In the genomic region with DNA sequence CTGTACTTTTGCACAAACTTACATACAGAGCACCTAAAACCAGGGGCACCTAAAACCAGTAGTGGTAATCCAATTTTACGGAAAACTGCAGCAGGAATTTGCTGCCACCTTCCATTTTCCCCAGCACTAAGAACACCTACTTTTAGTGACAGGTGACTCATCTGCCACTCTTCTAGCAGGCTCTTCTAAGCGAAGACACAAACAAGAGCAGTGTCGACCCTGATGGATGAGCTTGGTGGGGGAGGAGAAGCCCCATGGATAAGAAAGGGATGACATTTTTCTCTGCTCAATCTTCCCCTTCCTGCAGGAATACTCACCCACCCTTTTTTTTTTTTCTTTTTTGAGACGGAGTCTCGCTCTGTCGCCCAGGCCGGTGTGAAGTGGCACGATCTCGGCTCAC, we compare ENCODE assay signal across 24 cellular contexts.
"Had no signal": no experiment of that assay in that cellular context is flagged by ENCODE, and none has a peak within 500 bp of the region (broad histone marks: within the 10 kb centered on the region; RNA-seq: fewer than 3 reads in every experiment).

No MANE protein-coding gene starts in this region.

- H3K9me3 ChIP-seq: body of pancreas, left ventricle myocardium inferior, mucosa of descending colon, thoracic aorta, upper lobe of left lung had no signal

- ATAC-seq: activated CD4-positive, CD25-positive, alpha-beta regulatory T cell treated with anti-CD3 and anti-CD28 coated beads, Interleukin-2, amount 50 U/mL, for 24 hours; activated CD8-positive, alpha-beta memory T cell treated with anti-CD3 and anti-CD28 coated beads, Interleukin-2, amount 10 ng/mL, durations not matched to agents 7 days and 5 days; activated naive CD8-positive, alpha-beta T cell treated with anti-CD3 and anti-CD28 coated beads, Interleukin-2, amount 50 U/mL, for 24 hours; body of pancreas; mucosa of descending colon had no signal

- DNase-seq: activated CD4-positive, alpha-beta memory T cell treated with anti-CD3 and anti-CD28 coated beads, Interleukin-2, amount 10 ng/mL, durations not matched to agents 7 days and 5 days; activated CD4-positive, alpha-beta T cell treated with anti-CD3 and anti-CD28 coated beads, Interleukin-2, amount 10 ng/mL, durations not matched to agents 24 days and 14 days; activated CD8-positive, alpha-beta memory T cell treated with anti-CD3 and anti-CD28 coated beads, Interleukin-2, amount 10 ng/mL, durations not matched to agents 7 days and 5 days; activated gamma-delta T cell; activated naive CD4-positive, alpha-beta T cell treated with anti-CD3 and anti-CD28 coated beads, Interleukin-2, amount 50 U/mL, for 16 hours; activated naive CD8-positive, alpha-beta T cell treated with anti-CD3 and anti-CD28 coated beads, Interleukin-2, amount 50 U/mL, for 24 hours; activated T-cell treated with anti-CD3 and anti-CD28 coated beads for 4 hours; body of pancreas; effector CD4-positive, alpha-beta T cell; foreskin melanocyte; glutamatergic neuron; hippocampal formation; left ventricle myocardium inferior; mucosa of descending colon; nephron progenitor cell; occipital lobe; stimulated activated CD4-positive, alpha-beta T cell treated with anti-CD3 and anti-CD28 coated beads, Interleukin-2, amount 100 ng/mL, for 48 hours; stimulated activated CD8-positive, alpha-beta memory T cell treated with anti-CD3 and anti-CD28 coated beads, Interleukin-4, amount 100 ng/mL, for 48 hours; stimulated activated naive CD4-positive, alpha-beta T cell treated with Interleukin-2 at 50 U/mL for 16 hours; upper lobe of left lung had no signal

- H3K36me3 ChIP-seq: cardiac muscle cell, left ventricle myocardium inferior, thoracic aorta, upper lobe of left lung had no signal

- H3K4me1 ChIP-seq: body of pancreas had no signal

- H3K4me3 ChIP-seq: body of pancreas, cardiac muscle cell, left ventricle myocardium inferior, mucosa of descending colon, thoracic aorta, upper lobe of left lung had no signal

- H3K27ac ChIP-seq: body of pancreas, cardiac muscle cell, left ventricle myocardium inferior, upper lobe of left lung, VCaP had no signal

- H3K27me3 ChIP-seq: body of pancreas, cardiac muscle cell, upper lobe of left lung had no signal
